14 cellular contexts compared by ENCODE assay signal in the genomic region with DNA sequence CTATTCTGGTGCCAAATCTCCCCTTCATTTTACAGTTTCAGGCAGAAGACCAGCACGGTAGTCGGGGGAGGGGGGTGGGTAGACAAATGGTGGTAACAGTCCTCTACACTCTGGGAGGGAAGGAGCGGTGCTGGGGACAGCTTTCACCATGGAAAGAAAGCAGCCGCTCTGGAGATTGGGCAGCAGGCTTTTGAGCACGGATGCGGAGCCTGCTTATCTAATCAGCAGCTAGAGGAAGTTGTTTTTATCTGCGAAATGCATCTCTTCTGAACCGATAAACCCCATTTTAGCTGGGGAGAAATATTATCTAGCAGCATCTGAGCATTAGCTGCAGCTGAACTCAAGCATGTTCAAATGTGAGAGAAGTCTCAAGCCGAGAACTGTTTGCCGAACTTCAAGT. TPM values are rescaled to one million over a fixed set of nuclear protein-coding genes. Genes with fewer than 3 reads are reported as not detected.
A peak's percentile ranks its signal among the peaks of the same experiment; 100 is the strongest.
DNase-seq lines count a peak whose midpoint lies in the region; ATAC-seq, FAIRE-seq and TF ChIP-seq lines count a peak whose summit lies in the region.
"Had no signal": no experiment of that assay in that cellular context is flagged by ENCODE, and none has a peak within 500 bp of the region (broad histone marks: within the 10 kb centered on the region; RNA-seq: fewer than 3 reads in every experiment).

No MANE protein-coding gene starts in this region.

- H2AFZ ChIP-seq in GM12878 (ENCODE audit: control insufficient read depth, low read depth, low read length) (no peak overlapping the region), parathyroid adenoma (no peak overlapping the region)

- TF ChIP-seq EP300 in GM12878 (IDR thresholded peaks at IDR 0.05; ENCODE audit: borderline replicate concordance in 1 of 2, control insufficient read depth in 1 of 2, low read depth in 2 of 2, low read length in 2 of 2) = no peak

- no peaks in the 10 kb centered on the region for H4K20me1 ChIP-seq in GM12878 (ENCODE audit: control insufficient read depth, insufficient read depth)

- H3K4me3 ChIP-seq in GM12878 (no peak overlapping the region), parathyroid adenoma (ENCODE audit: low read depth, low read length) (no peak overlapping the region)
- H3K4me3 ChIP-seq: A549, gastroesophageal sphincter, psoas muscle had no signal

- H3K27ac ChIP-seq in GM12878 (ENCODE audit: control insufficient read depth, insufficient read depth) (peak overlapping the region; percentile 72; the same call in 1 of the 2 replicates), parathyroid adenoma (no peak overlapping the region)
- H3K27ac ChIP-seq: A549, gastroesophageal sphincter, psoas muscle had no signal

- peak overlapping the region; percentile 67 for H3K4me2 ChIP-seq in GM12878 (ENCODE audit: control insufficient read depth, insufficient read depth)
- H3K4me2 ChIP-seq in parathyroid adenoma (ENCODE audit: low read length) = peak overlapping the region; percentile 10
- H3K4me2 ChIP-seq: A549 had no signal

- peak; percentile 22 for ATAC-seq in activated CD8-positive, alpha-beta memory T cell treated with anti-CD3 and anti-CD28 coated beads, Interleukin-2, amount 10 ng/mL, durations not matched to agents 7 days and 5 days
- ATAC-seq in GM12878 = no peak
- ATAC-seq: A549, gastroesophageal sphincter, psoas muscle had no signal

- H3K4me3 Mint-ChIP-seq in activated CD8-positive, alpha-beta memory T cell treated with anti-CD3 and anti-CD28 coated beads, Interleukin-2, amount 10 ng/mL, durations not matched to agents 7 days and 5 days = no peak overlapping the region

- H3K79me2 ChIP-seq in GM12878 (ENCODE audit: control insufficient read depth, insufficient read depth, low read length) (peaks cover 41% of the 10 kb centered on the region), parathyroid adenoma (no peaks in the 10 kb centered on the region)

- H3K9me3 ChIP-seq in GM12878 (replicated peaks; ENCODE audit: control insufficient read depth, insufficient read depth, low read length) = no peaks in the 10 kb centered on the region
- H3K9me3 ChIP-seq in parathyroid adenoma (ENCODE audit: control insufficient read depth, low read length) = no peaks in the 10 kb centered on the region
- H3K9me3 ChIP-seq: A549, gastroesophageal sphincter, psoas muscle had no signal

- intact Hi-C loops in GM12878 (cut with micrococcal nuclease; ENCODE audit: unreplicated experiment) = no loop called here

- no peaks in the 10 kb centered on the region for H3K27me3 ChIP-seq in GM12878 (replicated peaks in 1 of 2; ENCODE audit: control insufficient read depth in 2 of 2, insufficient read depth in 2 of 2, low read length in 1 of 2)
- H3K27me3 ChIP-seq in parathyroid adenoma (ENCODE audit: control insufficient read depth, insufficient read depth, low read length) = no peaks in the 10 kb centered on the region

- under 1% methylated on average over 10 of the region's 10 CpGs for WGBS in GM12878 (ENCODE audit: insufficient coverage, insufficient replicate concordance, low lambda C conversion rate, missing lambda C conversion rate)

- TF ChIP-seq CTCF in GM12878 (IDR thresholded peaks at IDR 0.05 in 2 of 3, conservative IDR thresholded peaks at IDR 0.05 in 1 of 3; ENCODE audit: control insufficient read depth in 2 of 3, extremely low read depth in 1 of 3, insufficient read depth in 1 of 3, low read depth in 3 of 3, low read length in 3 of 3) = no peak
- TF ChIP-seq CTCF in parathyroid adenoma (IDR thresholded peaks at IDR 0.05) = no peak

- SMC1A ChIA-PET in GM12878 (lab: Charles Lee; ENCODE audit: uncharacterized antibody, unreplicated experiment) = interaction anchor here (0.7 to 4.7 kb wide), 3 partner anchors 23 to 66 kb away, joined by 3 to 91 read pairs (median 4); a partner anchor contains a TSS

- peaks cover 57% of the 10 kb centered on the region for H3K36me3 Mint-ChIP-seq in activated CD8-positive, alpha-beta memory T cell treated with anti-CD3 and anti-CD28 coated beads, Interleukin-2, amount 10 ng/mL, durations not matched to agents 7 days and 5 days

- CTCF ChIA-PET in activated CD8-positive, alpha-beta memory T cell treated with anti-CD3 and anti-CD28 coated beads, Interleukin-2, amount 10 ng/mL, durations not matched to agents 7 days and 5 days (lab: Charles Lee) = interaction anchor here (1.0 to 1.5 kb wide), 5 partner anchors 10 to 130 kb away, joined by 3 to 5 read pairs (median 4); no protein-coding TSS in a partner anchor
- CTCF ChIA-PET in GM12878 (lab: Yijun Ruan, JAX) = interaction anchor here (0.9 to 1.3 kb wide), 3 partner anchors 14 to 65 kb away, joined by 3 read pairs; no protein-coding TSS in a partner anchor

- DNase-seq in activated CD8-positive, alpha-beta memory T cell treated with anti-CD3 and anti-CD28 coated beads, Interleukin-2, amount 10 ng/mL, durations not matched to agents 7 days and 5 days = peak; percentile 73
- DNase-seq in activated CD8-positive, alpha-beta memory T cell treated with anti-CD3 and anti-CD28 coated beads, Interleukin-2, amount 50 U/mL, for 4 hours = no peak
- DNase-seq in NCI-H82 (lab: John Stamatoyannopoulos, UW) (peak; percentile 73), GM12878 (ENCODE audit: low read depth, low spot score) (no peak), mucosa of gallbladder (ENCODE audit: low spot score) (no peak), NCI-H2196 (lab: John Stamatoyannopoulos, UW; ENCODE audit: unreplicated experiment) (no peak), NCI-H1092 (lab: John Stamatoyannopoulos, UW) (no peak)
- DNase-seq: dermis blood vessel endothelial cell, EL, NCI-H187 treated with DMSO at 0.1 percent for 48 hours, psoas muscle had no signal

- H3K9ac ChIP-seq in GM12878 (ENCODE audit: control insufficient read depth, insufficient read depth, low read length) = no peak overlapping the region
- H3K9ac ChIP-seq in parathyroid adenoma = no peak overlapping the region

- H3K27me3 Mint-ChIP-seq in activated CD8-positive, alpha-beta memory T cell treated with anti-CD3 and anti-CD28 coated beads, Interleukin-2, amount 10 ng/mL, durations not matched to agents 7 days and 5 days = no peaks in the 10 kb centered on the region

- in situ Hi-C loops in GM12878 (cut with MboI) = no loop called here

- H3K27ac Mint-ChIP-seq in activated CD8-positive, alpha-beta memory T cell treated with anti-CD3 and anti-CD28 coated beads, Interleukin-2, amount 10 ng/mL, durations not matched to agents 7 days and 5 days = no peak overlapping the region

- RAD21 ChIA-PET in GM12878 (lab: Charles Lee; ENCODE audit: unreplicated experiment) = interaction anchor here (1.6 to 1.8 kb wide), 2 partner anchors 23 to 128 kb away, joined by 4 read pairs; no protein-coding TSS in a partner anchor

- BruUV-seq in GM12878 (replicated peaks; lab: Mats Ljungman, UMichigan) = no TSS peak

- H3K36me3 ChIP-seq in GM12878 (ENCODE audit: control insufficient read depth in 2 of 2, insufficient read depth in 2 of 2, low read length in 1 of 2) (peaks cover 3 to 12% of the 10 kb centered on the region in 2 experiments), parathyroid adenoma (ENCODE audit: control insufficient read depth, insufficient read depth, low read length) (no peaks in the 10 kb centered on the region)
- H3K36me3 ChIP-seq: gastroesophageal sphincter had no signal

- no peak for TF ChIP-seq POLR2A in GM12878 (IDR thresholded peaks at IDR 0.05; ENCODE audit: low read depth, low read length)

- no peak for FAIRE-seq in GM12878 (lab: Jason Lieb, UNC)
- FAIRE-seq: A549 had no signal

- peaks cover 43% of the 10 kb centered on the region for H3K4me1 Mint-ChIP-seq in activated CD8-positive, alpha-beta memory T cell treated with anti-CD3 and anti-CD28 coated beads, Interleukin-2, amount 10 ng/mL, durations not matched to agents 7 days and 5 days

- H3K9me3 Mint-ChIP-seq in activated CD8-positive, alpha-beta memory T cell treated with anti-CD3 and anti-CD28 coated beads, Interleukin-2, amount 10 ng/mL, durations not matched to agents 7 days and 5 days (ENCODE audit: low read depth) = no peaks in the 10 kb centered on the region

- no peak for TF ChIP-seq RAD21 in GM12878 (IDR thresholded peaks at IDR 0.05; ENCODE audit: insufficient read depth, low read depth, low read length)

- POLR2A ChIA-PET in GM12878 (lab: Charles Lee) = no interaction called here

- H3K4me1 ChIP-seq in GM12878 (ENCODE audit: control insufficient read depth, insufficient read depth, low read length) = peaks cover 73% of the 10 kb centered on the region
- peaks cover 5% of the 10 kb centered on the region for H3K4me1 ChIP-seq in parathyroid adenoma
- H3K4me1 ChIP-seq: A549, gastroesophageal sphincter, psoas muscle had no signal

TF ChIP-seq in GM12878, 131 proteins besides CTCF, POLR2A, EP300 and RAD21 (continues in another document):
- no peak for TF ChIP-seq HDAC6 (IDR thresholded peaks at IDR 0.05; ENCODE audit: unreplicated experiment)
- TF ChIP-seq PML (IDR thresholded peaks at IDR 0.05; ENCODE audit: low read length) = no peak
- no peak for TF ChIP-seq FOS (IDR thresholded peaks at IDR 0.05; ENCODE audit: borderline replicate concordance, extremely low read depth, insufficient read length)
- no peak for TF ChIP-seq LARP7 (IDR thresholded peaks at IDR 0.05)

RNA-seq across cellular contexts. Expression of a gene that starts 28.8 kb away (rescaled TPM):
- total RNA-seq in activated CD8-positive, alpha-beta memory T cell treated with anti-CD3 and anti-CD28 coated beads, Interleukin-2, amount 10 ng/mL, durations not matched to agents 7 days and 5 days = 100 to 1,000 TPM; 348 to 374 TPM
- 250 and 261 TPM in 2 replicates for total RNA-seq in GM12878 (2013; cell fraction: nucleolus; rRNA removed)
- 101 and 104 TPM in 2 replicates for total RNA-seq in GM12878 (2014; rRNA removed)
- 69.5 and 70.2 TPM in 2 replicates for total RNA-seq in GM12878 (2014; rRNA removed; fragmentation: Illumina TruSeq; extraction: Trizol)
- total RNA-seq in GM12878 (2021) = 125 and 131 TPM in 2 replicates
- polyA plus RNA-seq in GM12878 (2011; ENCODE audit: low read depth) = 23.9 TPM
- 58.5 and 61.7 TPM in 2 replicates for polyA plus RNA-seq in GM12878 (2011; rRNA removed)
- 60.4 and 68.7 TPM in 2 replicates for polyA plus RNA-seq in GM12878 (2011; cell fraction: cytosol; rRNA removed)
- 76.4 and 80.1 TPM in 2 replicates for polyA plus RNA-seq in GM12878 (2011; cell fraction: nucleus; rRNA removed)
- 30.9 and 31.5 TPM in 2 replicates for polyA plus RNA-seq in GM12878 (2012)
- polyA plus RNA-seq in GM12878 (2014; fragmentation: Illumina TruSeq; extraction: Trizol) = 73.0 and 73.8 TPM in 2 replicates
- 10 to 100 TPM; 27.2 to 29.8 TPM for polyA plus RNA-seq in GM12878 (2014; fragmentation: Nextera tagmentation; extraction: Ambion mirVana)
- 60.3 and 64.2 TPM in 2 replicates for polyA plus RNA-seq in GM12878 (2014; rRNA removed)
- 10 to 100 TPM; 82.5 to 95.3 TPM for polyA plus RNA-seq in GM12878 (2016; fragmentation: Nextera tagmentation; extraction: Ambion mirVana)
- polyA minus RNA-seq in GM12878 (2011; rRNA and poly(A)+ RNA removed) = 133 and 138 TPM in 2 replicates
- polyA minus RNA-seq in GM12878 (2011; cell fraction: cytosol; rRNA and poly(A)+ RNA removed) = 59.5 and 62.5 TPM in 2 replicates
- polyA minus RNA-seq in GM12878 (2011; cell fraction: nucleus; rRNA and poly(A)+ RNA removed) = 108 and 193 TPM in 2 replicates
- 17.4 TPM for total RNA-seq in mucosa of gallbladder
- polyA plus RNA-seq: A549 had no signal

Comparison
In these comparisons a context has a peak if more than half of its experiments do, and no peak if none do; other contexts are left out.
1. DNase-seq: peak in activated CD8-positive, alpha-beta memory T cell treated with anti-CD3 and anti-CD28 coated beads, Interleukin-2, amount 10 ng/mL, durations not matched to agents 7 days and 5 days (single experiment) and NCI-H82 (single experiment); none in activated CD8-positive, alpha-beta memory T cell treated with anti-CD3 and anti-CD28 coated beads, Interleukin-2, amount 50 U/mL, for 4 hours (single experiment), GM12878 (single experiment), mucosa of gallbladder (single experiment), NCI-H2196 (single experiment) and NCI-H1092 (single experiment).